In genomic region chr2:8885449-8886196, GRCh38 we compare ENCODE assay signal across 21 cellular contexts. TPM values are rescaled to one million over a fixed set of nuclear protein-coding genes. Genes with fewer than 3 reads are reported as not detected.
A peak's percentile ranks its signal among the peaks of the same experiment; 100 is the strongest.
DNase-seq lines count a peak whose midpoint lies in the region; ATAC-seq and TF ChIP-seq lines count a peak whose summit lies in the region.
"Had no signal": no experiment of that assay in that cellular context is flagged by ENCODE, and none has a peak within 500 bp of the region (broad histone marks: within the 10 kb centered on the region; RNA-seq: fewer than 3 reads in every experiment).

No MANE protein-coding gene starts in this region.

- no peak for TF ChIP-seq POLR2A in gastrocnemius medialis (IDR thresholded peaks at IDR 0.05)
- no peak for TF ChIP-seq POLR2A in prostate gland (IDR thresholded peaks at IDR 0.05)

- H3K36me3 ChIP-seq in gastrocnemius medialis (no peaks in the 10 kb centered on the region), prostate gland (no peaks in the 10 kb centered on the region)
- H3K36me3 ChIP-seq: adrenal gland, neural progenitor cell, Peyer's patch, uterus had no signal

- in situ Hi-C loops in gastrocnemius medialis (cut with MboI; ENCODE audit: low sequenced_read_pairs in 4 of 4), result no loop called here
- in situ Hi-C loops in GM13976 (cut with MboI; ENCODE audit: low sequenced_read_pairs, unreplicated experiment), result no loop called here

- TF ChIP-seq CTCF in gastrocnemius medialis (IDR thresholded peaks at IDR 0.05 in 4 of 5, conservative IDR thresholded peaks at IDR 0.05 in 1 of 5) (no peak), GM13976 (IDR thresholded peaks at IDR 0.05; ENCODE audit: borderline replicate concordance, control extremely low read depth, extremely low read depth, insufficient read depth, missing control alignments) (no peak), prostate gland (IDR thresholded peaks at IDR 0.05) (no peak)

- peak; percentile 17 for DNase-seq in NCI-H82 (lab: John Stamatoyannopoulos, UW)
- DNase-seq in NCI-H82 treated with DMSO at 0.1 percent for 48 hours (lab: John Stamatoyannopoulos, UW; ENCODE audit: unreplicated experiment), result no peak
- peak; percentile 88 for DNase-seq in NCI-H526 treated with DMSO at 0.1 percent for 48 hours (lab: John Stamatoyannopoulos, UW)
- DNase-seq in germinal center (ENCODE audit: low spot score), result peak; percentile 26
- no peak for DNase-seq in gastrocnemius medialis
- no peak for DNase-seq in GM13976 (ENCODE audit: low spot score)
- no peak for DNase-seq in prostate gland (ENCODE audit: low spot score)
- DNase-seq: 8988T; activated naive CD4-positive, alpha-beta T cell treated with Interleukin-2 at 50 U/mL for 16 hours; adrenal gland; CD4-positive, CD25-positive, alpha-beta regulatory T cell; NCI-H2081 treated with DMSO at 0.1 percent for 48 hours; Peyer's patch; stimulated activated naive CD8-positive, alpha-beta T cell treated with anti-CD3 and anti-CD28 coated beads, Interleukin-15, Interleukin-2, amounts not matched to agents 100 U/mL and 50 U/mL, for 24 hours; testis; uterus had no signal

- H3K4me1 ChIP-seq in gastrocnemius medialis (peaks cover 5 to 11% of the 10 kb centered on the region in 2 donors), prostate gland (replicated peaks) (no peaks in the 10 kb centered on the region)
- H3K4me1 ChIP-seq: adrenal gland, Peyer's patch, testis, uterus had no signal

- 91% methylated on average over 7 of the region's 7 CpGs for WGBS in prostate gland

- H3K27ac ChIP-seq in gastrocnemius medialis (no peak overlapping the region), prostate gland (no peak overlapping the region)
- H3K27ac ChIP-seq: adrenal gland, neural progenitor cell, Peyer's patch, testis, uterus had no signal

- no peaks in the 10 kb centered on the region for H3K27me3 ChIP-seq in gastrocnemius medialis
- no peaks in the 10 kb centered on the region for H3K27me3 ChIP-seq in prostate gland (replicated peaks; ENCODE audit: insufficient read depth)
- H3K27me3 ChIP-seq: adrenal gland, neural progenitor cell, Peyer's patch, testis, uterus had no signal

- H3K9me3 ChIP-seq in gastrocnemius medialis, result no peaks in the 10 kb centered on the region
- H3K9me3 ChIP-seq in prostate gland, result no peaks in the 10 kb centered on the region
- H3K9me3 ChIP-seq: adrenal gland, Peyer's patch, testis, uterus had no signal

- ATAC-seq in gastrocnemius medialis (peak; percentile 73 to 94), GM21529 (IDR thresholded peaks at IDR 0.05; ENCODE audit: unreplicated experiment) (no peak)
- ATAC-seq: K562; stimulated activated naive CD8-positive, alpha-beta T cell treated with anti-CD3 and anti-CD28 coated beads, Interleukin-15, Interleukin-2, amounts not matched to agents 100 U/mL and 50 U/mL, for 24 hours; WTC11 had no signal

- intact Hi-C loops in gastrocnemius medialis (cut with DNase I; ENCODE audit: low total_unique reads) (no loop called here), prostate gland (cut with DNase I) (no loop called here)

- H3K4me3 ChIP-seq in gastrocnemius medialis (no peak overlapping the region), prostate gland (no peak overlapping the region)
- H3K4me3 ChIP-seq: adrenal gland, K562, lung, neural progenitor cell, Peyer's patch, testis, uterus had no signal

RNA-seq across cellular contexts. Expression of gene KIDINS220, which starts 48.2 kb away (rescaled TPM):
- total RNA-seq in gastrocnemius medialis (10 to 100 TPM; 57.8 to 78.9 (median 59.1) TPM), prostate gland (10 to 100 TPM; 46.2 to 84.5 TPM)

Comparison
In these comparisons a context has a peak if more than half of its experiments do, and no peak if none do; other contexts are left out.
1. DNase-seq: peak in NCI-H82 (single experiment), NCI-H526 treated with DMSO at 0.1 percent for 48 hours (single experiment) and germinal center (single experiment); none in NCI-H82 treated with DMSO at 0.1 percent for 48 hours (single experiment), gastrocnemius medialis (0 of 2), GM13976 (single experiment) and prostate gland (single experiment).